ENCODE assay signal across 8 cellular contexts in genomic region chr17:17613708-17614114, GRCh38. TPM values are rescaled to one million over a fixed set of nuclear protein-coding genes. Genes with fewer than 3 reads are reported as not detected.
DNase-seq lines count a peak whose midpoint lies in the region; ATAC-seq lines count a peak whose summit lies in the region.

No MANE protein-coding gene starts in this region.

- DNase-seq in activated T-cell treated with anti-CD3 and anti-CD28 coated beads for 1 hour (ENCODE audit: low read depth), result peak; percentile 20
- no peak for DNase-seq in activated T-cell treated with anti-CD3 and anti-CD28 coated beads, Interleukin-2, amount 50 U/mL, for 24 hours
- DNase-seq in LoVo (ENCODE audit: low spot score), result peak; percentile 47
- peak; percentile 92 for DNase-seq in SK-N-DZ (ENCODE audit: low spot score)
- peak; percentile 84 for DNase-seq in astrocyte of the hippocampus (ENCODE audit: low read depth, low spot score)
- DNase-seq in hippocampal formation (lab: John Stamatoyannopoulos, UW), result peak; percentile 3 to 9
- peak; percentile 26 for DNase-seq in smooth muscle cell of the brain vasculature (ENCODE audit: low read depth, low spot score)

- no peaks in the 10 kb centered on the region for H3K36me3 Mint-ChIP-seq in activated T-cell treated with anti-CD3 and anti-CD28 coated beads, Interleukin-2, amount 50 U/mL, for 24 hours (ENCODE audit: low read depth)

- H3K4me1 Mint-ChIP-seq in activated T-cell treated with anti-CD3 and anti-CD28 coated beads, Interleukin-2, amount 50 U/mL, for 24 hours (ENCODE audit: low read depth), result no peaks in the 10 kb centered on the region

- H3K9me3 Mint-ChIP-seq in activated T-cell treated with anti-CD3 and anti-CD28 coated beads, Interleukin-2, amount 50 U/mL, for 24 hours, result peaks cover 2% of the 10 kb centered on the region

- no peak overlapping the region for H3K4me3 Mint-ChIP-seq in activated T-cell treated with anti-CD3 and anti-CD28 coated beads, Interleukin-2, amount 50 U/mL, for 24 hours

- no peak for ATAC-seq in HG03039 (IDR thresholded peaks at IDR 0.05; ENCODE audit: unreplicated experiment)

- no peaks in the 10 kb centered on the region for H3K27me3 Mint-ChIP-seq in activated T-cell treated with anti-CD3 and anti-CD28 coated beads, Interleukin-2, amount 50 U/mL, for 24 hours

- no peak overlapping the region for H3K27ac Mint-ChIP-seq in activated T-cell treated with anti-CD3 and anti-CD28 coated beads, Interleukin-2, amount 50 U/mL, for 24 hours

RNA-seq across cellular contexts. Expression of gene PEMT, which starts 22.2 kb away (rescaled TPM):
- 78.8 and 95.5 TPM in 2 replicates for polyA plus RNA-seq in SK-N-DZ (2014; cell fraction: cytosol; rRNA removed)
- 73.3 and 76.1 TPM in 2 replicates for polyA plus RNA-seq in SK-N-DZ (2014; cell fraction: nucleus; rRNA removed)
